Comparison of ENCODE assay signal across 28 cellular contexts in the genomic region with DNA sequence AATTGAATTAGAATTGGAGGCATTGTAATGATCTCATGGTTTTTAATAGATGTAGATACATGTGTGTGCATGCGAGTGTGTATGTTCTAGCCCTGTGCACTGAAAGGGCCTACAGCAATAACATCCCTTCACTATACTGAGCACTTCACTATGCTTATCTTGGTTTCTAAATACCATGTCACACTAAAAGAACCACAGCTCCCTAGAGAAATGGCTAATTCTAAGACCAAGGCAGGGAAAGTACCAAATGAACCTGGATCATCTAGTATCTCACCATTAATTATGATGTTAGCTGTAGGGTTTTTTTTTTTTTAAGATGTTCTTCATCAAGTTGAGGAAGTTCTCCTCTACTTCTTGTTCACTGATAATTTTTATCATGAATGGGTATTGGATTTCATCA.
"Had no signal": no experiment of that assay in that cellular context is flagged by ENCODE, and none has a peak within 500 bp of the region (broad histone marks: within the 10 kb centered on the region; RNA-seq: fewer than 3 reads in every experiment).

No MANE protein-coding gene starts in this region.

- H3K27ac ChIP-seq: stomach, suprapubic skin, testis, thoracic aorta, thyroid gland, tibial artery, tibial nerve, transverse colon, upper lobe of left lung, upper lobe of right lung, uterus, vagina had no signal

- H3K4me3 ChIP-seq: stomach, suprapubic skin, testis, thoracic aorta, thyroid gland, tibial artery, tibial nerve, transverse colon, upper lobe of left lung, upper lobe of right lung, uterus, vagina had no signal

- H3K27ac Mint-ChIP-seq: stimulated activated effector memory CD8-positive, alpha-beta T cell treated with anti-CD3 and anti-CD28 coated beads, Interleukin-12 subunit alpha, Interleukin-12 subunit beta, amount 100 ng/mL, for 72 hours; stimulated activated memory B cell treated with anti-CD40 and anti-IgM and Interleukin-4, amounts not matched to agents 10 μg/mL and 1 μg/mL and 100 μg/mL, for 72 hours; stimulated activated naive CD8-positive, alpha-beta T cell treated with anti-CD3 and anti-CD28 coated beads, Interleukin-15, amount 100 ng/mL, for 72 hours; stimulated activated naive CD8-positive, alpha-beta T cell treated with anti-CD3 and anti-CD28 coated beads, Interleukin-15, Interleukin-2, amounts not matched to agents 100 ng/mL and 50 ng/mL, for 24 hours; type B pancreatic cell had no signal

- ATAC-seq: stimulated activated effector memory CD8-positive, alpha-beta T cell treated with anti-CD3 and anti-CD28 coated beads, Interleukin-12 subunit alpha, Interleukin-12 subunit beta, amount 100 ng/mL, for 72 hours; stimulated activated memory B cell treated with anti-CD40 and anti-IgM and Interleukin-4, amounts not matched to agents 10 μg/mL and 1 μg/mL and 100 μg/mL, for 72 hours; stimulated activated naive CD8-positive, alpha-beta T cell treated with anti-CD3 and anti-CD28 coated beads, Interleukin-15, amount 100 ng/mL, for 72 hours; stimulated activated naive CD8-positive, alpha-beta T cell treated with anti-CD3 and anti-CD28 coated beads, Interleukin-15, Interleukin-2, amounts not matched to agents 100 U/mL and 50 U/mL, for 24 hours; upper lobe of right lung had no signal

- H3K9me3 ChIP-seq: stomach, suprapubic skin, testis, thoracic aorta, thyroid gland, tibial artery, transverse colon, upper lobe of left lung, upper lobe of right lung, uterus, vagina had no signal

- H3K4me1 Mint-ChIP-seq: stimulated activated effector memory CD8-positive, alpha-beta T cell treated with anti-CD3 and anti-CD28 coated beads, Interleukin-12 subunit alpha, Interleukin-12 subunit beta, amount 100 ng/mL, for 72 hours; stimulated activated memory B cell treated with anti-CD40 and anti-IgM and Interleukin-4, amounts not matched to agents 10 μg/mL and 1 μg/mL and 100 μg/mL, for 72 hours; stimulated activated naive CD8-positive, alpha-beta T cell treated with anti-CD3 and anti-CD28 coated beads, Interleukin-15, amount 100 ng/mL, for 72 hours had no signal

- H3K4me3 Mint-ChIP-seq: stimulated activated effector memory CD8-positive, alpha-beta T cell treated with anti-CD3 and anti-CD28 coated beads, Interleukin-12 subunit alpha, Interleukin-12 subunit beta, amount 100 ng/mL, for 72 hours; stimulated activated memory B cell treated with anti-CD40 and anti-IgM and Interleukin-4, amounts not matched to agents 10 μg/mL and 1 μg/mL and 100 μg/mL, for 72 hours; stimulated activated naive CD8-positive, alpha-beta T cell treated with anti-CD3 and anti-CD28 coated beads, Interleukin-15, amount 100 ng/mL, for 72 hours; stimulated activated naive CD8-positive, alpha-beta T cell treated with anti-CD3 and anti-CD28 coated beads, Interleukin-15, Interleukin-2, amounts not matched to agents 100 ng/mL and 50 ng/mL, for 24 hours; type B pancreatic cell had no signal

- DNase-seq: stimulated activated CD4-positive, alpha-beta T cell treated with anti-CD3 and anti-CD28 coated beads, Interleukin-2, amount 100 ng/mL, for 48 hours; stimulated activated CD4-positive, alpha-beta T cell treated with anti-CD3 and anti-CD28 coated beads, Interleukin-4, amount 100 ng/mL, for 1 hour; stimulated activated CD4-positive, alpha-beta T cell treated with anti-CD3 and anti-CD28 coated beads, Interleukin-4, amount 100 ng/mL, for 24 hours; stimulated activated CD4-positive, alpha-beta T cell treated with anti-CD3 and anti-CD28 coated beads, Interleukin-4, amount 100 ng/mL, for 4 hours; stimulated activated CD8-positive, alpha-beta memory T cell treated with anti-CD3 and anti-CD28 coated beads, Interleukin-4, amount 100 ng/mL, for 48 hours; stimulated activated naive CD4-positive, alpha-beta T cell; stimulated activated naive CD4-positive, alpha-beta T cell treated with Interleukin-2 at 50 U/mL for 16 hours; stimulated activated naive CD8-positive, alpha-beta T cell treated with anti-CD3 and anti-CD28 coated beads, Interleukin-15, amount 100 ng/mL, for 72 hours; stimulated activated naive CD8-positive, alpha-beta T cell treated with anti-CD3 and anti-CD28 coated beads, Interleukin-15, Interleukin-2, amounts not matched to agents 100 U/mL and 50 U/mL, for 24 hours; stomach; substantia nigra; testis; thyroid gland; tibial artery; transverse colon; trophoblast cell; upper lobe of left lung; upper lobe of right lung; uterus had no signal

- H3K27me3 Mint-ChIP-seq: stimulated activated memory B cell treated with anti-CD40 and anti-IgM and Interleukin-4, amounts not matched to agents 10 μg/mL and 1 μg/mL and 100 μg/mL, for 72 hours; stimulated activated naive CD8-positive, alpha-beta T cell treated with anti-CD3 and anti-CD28 coated beads, Interleukin-15, Interleukin-2, amounts not matched to agents 100 ng/mL and 50 ng/mL, for 24 hours; type B pancreatic cell had no signal

- FAIRE-seq: urothelium cell line had no signal

- H3K4me1 ChIP-seq: stomach, suprapubic skin, testis, thyroid gland, tibial nerve, transverse colon, upper lobe of left lung, upper lobe of right lung, uterus, vagina had no signal

- H3K27me3 ChIP-seq: stomach, suprapubic skin, testis, thyroid gland, tibial artery, tibial nerve, transverse colon, upper lobe of left lung, upper lobe of right lung, uterus, vagina had no signal
